1 cellular context compared by ENCODE assay signal in the genomic region with DNA sequence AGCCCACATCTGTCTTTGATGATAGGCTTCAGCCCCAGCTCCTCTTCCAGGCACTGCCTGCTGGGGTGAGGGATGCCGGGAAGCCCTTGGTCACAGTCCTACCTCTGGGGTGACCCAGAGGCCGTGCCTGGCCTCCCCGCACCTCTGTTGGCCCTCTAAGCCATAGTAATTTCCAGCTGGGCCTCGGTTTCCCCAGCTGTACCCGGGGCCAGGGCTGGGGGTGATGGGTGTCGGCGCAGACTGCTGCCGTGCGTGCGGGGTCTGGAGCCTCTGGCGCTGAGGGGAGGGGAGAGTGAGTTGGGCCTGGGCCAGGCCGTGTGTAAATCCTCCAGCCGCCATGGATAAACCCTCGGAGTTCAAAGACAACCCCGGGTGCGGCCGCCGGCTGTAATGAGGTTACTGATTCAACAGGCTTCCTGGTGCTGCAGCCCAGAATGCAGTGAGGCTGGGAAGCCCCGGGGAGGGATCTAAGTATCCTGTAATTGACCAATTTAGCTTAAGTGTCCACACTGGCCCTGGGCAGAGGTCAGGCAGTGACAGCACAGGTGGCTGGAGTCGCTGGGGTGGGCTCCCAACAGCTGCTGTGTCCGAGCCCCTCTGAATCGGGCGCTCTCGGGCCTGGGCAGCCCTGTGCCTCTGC.
TF ChIP-seq lines count a peak whose summit lies in the region.

No MANE protein-coding gene starts in this region.

TF ChIP-seq in HepG2, 621 proteins besides CTCF, POLR2A, EP300 and RAD21 (continued from another document and continues in another):
- TF ChIP-seq, protein P1, sequence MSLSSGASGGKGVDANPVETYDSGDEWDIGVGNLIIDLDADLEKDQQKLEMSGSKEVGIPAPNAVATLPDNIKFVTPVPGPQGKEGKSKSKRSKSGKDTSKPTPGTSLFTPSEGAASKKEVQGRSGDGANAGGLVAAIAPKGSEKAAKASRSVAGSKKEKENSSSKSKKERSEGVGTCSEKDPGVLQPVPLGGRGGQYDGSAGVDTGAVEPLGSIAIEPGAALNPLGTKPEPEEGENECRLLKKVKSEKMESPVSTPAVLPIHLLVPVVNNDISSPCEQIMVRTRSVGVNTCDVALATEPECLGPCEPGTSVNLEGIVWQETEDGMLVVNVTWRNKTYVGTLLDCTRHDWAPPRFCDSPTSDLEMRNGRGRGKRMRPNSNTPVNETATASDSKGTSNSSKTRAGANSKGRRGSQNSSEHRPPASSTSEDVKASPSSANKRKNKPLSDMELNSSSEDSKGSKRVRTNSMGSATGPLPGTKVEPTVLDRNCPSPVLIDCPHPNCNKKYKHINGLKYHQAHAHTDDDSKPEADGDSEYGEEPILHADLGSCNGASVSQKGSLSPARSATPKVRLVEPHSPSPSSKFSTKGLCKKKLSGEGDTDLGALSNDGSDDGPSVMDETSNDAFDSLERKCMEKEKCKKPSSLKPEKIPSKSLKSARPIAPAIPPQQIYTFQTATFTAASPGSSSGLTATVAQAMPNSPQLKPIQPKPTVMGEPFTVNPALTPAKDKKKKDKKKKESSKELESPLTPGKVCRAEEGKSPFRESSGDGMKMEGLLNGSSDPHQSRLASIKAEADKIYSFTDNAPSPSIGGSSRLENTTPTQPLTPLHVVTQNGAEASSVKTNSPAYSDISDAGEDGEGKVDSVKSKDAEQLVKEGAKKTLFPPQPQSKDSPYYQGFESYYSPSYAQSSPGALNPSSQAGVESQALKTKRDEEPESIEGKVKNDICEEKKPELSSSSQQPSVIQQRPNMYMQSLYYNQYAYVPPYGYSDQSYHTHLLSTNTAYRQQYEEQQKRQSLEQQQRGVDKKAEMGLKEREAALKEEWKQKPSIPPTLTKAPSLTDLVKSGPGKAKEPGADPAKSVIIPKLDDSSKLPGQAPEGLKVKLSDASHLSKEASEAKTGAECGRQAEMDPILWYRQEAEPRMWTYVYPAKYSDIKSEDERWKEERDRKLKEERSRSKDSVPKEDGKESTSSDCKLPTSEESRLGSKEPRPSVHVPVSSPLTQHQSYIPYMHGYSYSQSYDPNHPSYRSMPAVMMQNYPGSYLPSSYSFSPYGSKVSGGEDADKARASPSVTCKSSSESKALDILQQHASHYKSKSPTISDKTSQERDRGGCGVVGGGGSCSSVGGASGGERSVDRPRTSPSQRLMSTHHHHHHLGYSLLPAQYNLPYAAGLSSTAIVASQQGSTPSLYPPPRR (CRISPR knock-in tag; IDR thresholded peaks at IDR 0.05; ENCODE audit: borderline replicate concordance), result peak; percentile 70; the same call in 1 of the 2 replicates
- no peak for TF ChIP-seq MBD4 (IDR thresholded peaks at IDR 0.05; ENCODE audit: borderline replicate concordance, low read length)
- TF ChIP-seq, protein P2, sequence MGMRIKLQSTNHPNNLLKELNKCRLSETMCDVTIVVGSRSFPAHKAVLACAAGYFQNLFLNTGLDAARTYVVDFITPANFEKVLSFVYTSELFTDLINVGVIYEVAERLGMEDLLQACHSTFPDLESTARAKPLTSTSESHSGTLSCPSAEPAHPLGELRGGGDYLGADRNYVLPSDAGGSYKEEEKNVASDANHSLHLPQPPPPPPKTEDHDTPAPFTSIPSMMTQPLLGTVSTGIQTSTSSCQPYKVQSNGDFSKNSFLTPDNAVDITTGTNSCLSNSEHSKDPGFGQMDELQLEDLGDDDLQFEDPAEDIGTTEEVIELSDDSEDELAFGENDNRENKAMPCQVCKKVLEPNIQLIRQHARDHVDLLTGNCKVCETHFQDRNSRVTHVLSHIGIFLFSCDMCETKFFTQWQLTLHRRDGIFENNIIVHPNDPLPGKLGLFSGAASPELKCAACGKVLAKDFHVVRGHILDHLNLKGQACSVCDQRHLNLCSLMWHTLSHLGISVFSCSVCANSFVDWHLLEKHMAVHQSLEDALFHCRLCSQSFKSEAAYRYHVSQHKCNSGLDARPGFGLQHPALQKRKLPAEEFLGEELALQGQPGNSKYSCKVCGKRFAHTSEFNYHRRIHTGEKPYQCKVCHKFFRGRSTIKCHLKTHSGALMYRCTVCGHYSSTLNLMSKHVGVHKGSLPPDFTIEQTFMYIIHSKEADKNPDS (CRISPR knock-in tag; IDR thresholded peaks at IDR 0.05), result no peak
- no peak; the same call in 1 of the 2 replicates for TF ChIP-seq TGIF2 (CRISPR knock-in tag; IDR thresholded peaks at IDR 0.05)
- no peak for TF ChIP-seq ZNF510 (CRISPR knock-in tag; IDR thresholded peaks at IDR 0.05; ENCODE audit: low read depth)
- TF ChIP-seq JARID2 (CRISPR knock-in tag; IDR thresholded peaks at IDR 0.05; ENCODE audit: insufficient replicate concordance), result no peak
- peak; percentile 30; the same call in 1 of the 2 replicates for TF ChIP-seq ATF2 (CRISPR knock-in tag; IDR thresholded peaks at IDR 0.05)
- no peak for TF ChIP-seq SOX13 (IDR thresholded peaks at IDR 0.05)
- peak in 1 of 2 experiments; percentile 51; a peak in 1 of 4 replicates for TF ChIP-seq SOX13 (CRISPR knock-in tag; conservative IDR thresholded peaks at IDR 0.05 in 1 of 2, IDR thresholded peaks at IDR 0.05 in 1 of 2)
- no peak for TF ChIP-seq NFIC (IDR thresholded peaks at IDR 0.05; ENCODE audit: low read length)
- TF ChIP-seq JUNB (CRISPR knock-in tag; IDR thresholded peaks at IDR 0.05; ENCODE audit: borderline replicate concordance), result no peak
- peak; percentile 83 for TF ChIP-seq ZSCAN25 (CRISPR knock-in tag; IDR thresholded peaks at IDR 0.05)
- TF ChIP-seq ZNF543 (CRISPR knock-in tag; IDR thresholded peaks at IDR 0.05), result no peak
- no peak for TF ChIP-seq ZFY (CRISPR knock-in tag; IDR thresholded peaks at IDR 0.05)
- peak; percentile 43; the same call in 1 of the 2 replicates for TF ChIP-seq ZNF580 (CRISPR knock-in tag; IDR thresholded peaks at IDR 0.05; ENCODE audit: borderline replicate concordance, low read depth)
- TF ChIP-seq ZSCAN9 (CRISPR knock-in tag; IDR thresholded peaks at IDR 0.05; ENCODE audit: borderline replicate concordance), result peak; percentile 17; the same call in 1 of the 2 replicates
- TF ChIP-seq, protein P3, sequence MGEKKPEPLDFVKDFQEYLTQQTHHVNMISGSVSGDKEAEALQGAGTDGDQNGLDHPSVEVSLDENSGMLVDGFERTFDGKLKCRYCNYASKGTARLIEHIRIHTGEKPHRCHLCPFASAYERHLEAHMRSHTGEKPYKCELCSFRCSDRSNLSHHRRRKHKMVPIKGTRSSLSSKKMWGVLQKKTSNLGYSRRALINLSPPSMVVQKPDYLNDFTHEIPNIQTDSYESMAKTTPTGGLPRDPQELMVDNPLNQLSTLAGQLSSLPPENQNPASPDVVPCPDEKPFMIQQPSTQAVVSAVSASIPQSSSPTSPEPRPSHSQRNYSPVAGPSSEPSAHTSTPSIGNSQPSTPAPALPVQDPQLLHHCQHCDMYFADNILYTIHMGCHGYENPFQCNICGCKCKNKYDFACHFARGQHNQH (CRISPR knock-in tag; IDR thresholded peaks at IDR 0.05), result peak; percentile 73
- TF ChIP-seq ZNF230 (CRISPR knock-in tag; IDR thresholded peaks at IDR 0.05), result no peak
- TF ChIP-seq, protein P4, sequence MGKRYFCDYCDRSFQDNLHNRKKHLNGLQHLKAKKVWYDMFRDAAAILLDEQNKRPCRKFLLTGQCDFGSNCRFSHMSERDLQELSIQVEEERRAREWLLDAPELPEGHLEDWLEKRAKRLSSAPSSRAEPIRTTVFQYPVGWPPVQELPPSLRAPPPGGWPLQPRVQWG (CRISPR knock-in tag; IDR thresholded peaks at IDR 0.05; ENCODE audit: borderline replicate concordance, low read depth), result no peak
- TF ChIP-seq MED13 (CRISPR knock-in tag; IDR thresholded peaks at IDR 0.05), result no peak
- TF ChIP-seq SIN3B (IDR thresholded peaks at IDR 0.05; ENCODE audit: low read length), result no peak
- TF ChIP-seq, protein P5, sequence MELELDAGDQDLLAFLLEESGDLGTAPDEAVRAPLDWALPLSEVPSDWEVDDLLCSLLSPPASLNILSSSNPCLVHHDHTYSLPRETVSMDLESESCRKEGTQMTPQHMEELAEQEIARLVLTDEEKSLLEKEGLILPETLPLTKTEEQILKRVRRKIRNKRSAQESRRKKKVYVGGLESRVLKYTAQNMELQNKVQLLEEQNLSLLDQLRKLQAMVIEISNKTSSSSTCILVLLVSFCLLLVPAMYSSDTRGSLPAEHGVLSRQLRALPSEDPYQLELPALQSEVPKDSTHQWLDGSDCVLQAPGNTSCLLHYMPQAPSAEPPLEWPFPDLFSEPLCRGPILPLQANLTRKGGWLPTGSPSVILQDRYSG (CRISPR knock-in tag; IDR thresholded peaks at IDR 0.05), result no peak
- TF ChIP-seq ZNF407 (CRISPR knock-in tag; IDR thresholded peaks at IDR 0.05; ENCODE audit: not compliant biosample characterization), result no peak
- TF ChIP-seq ZNF414 (CRISPR knock-in tag; IDR thresholded peaks at IDR 0.05), result no peak
- no peak for TF ChIP-seq FOXK2 (IDR thresholded peaks at IDR 0.05)
- TF ChIP-seq GFI1 (CRISPR knock-in tag; IDR thresholded peaks at IDR 0.05; ENCODE audit: borderline replicate concordance), result no peak
- TF ChIP-seq, protein P6, sequence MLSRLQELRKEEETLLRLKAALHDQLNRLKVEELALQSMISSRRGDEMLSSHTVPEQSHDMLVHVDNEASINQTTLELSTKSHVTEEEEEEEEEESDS (CRISPR knock-in tag; IDR thresholded peaks at IDR 0.05; ENCODE audit: borderline replicate concordance), result no peak
- no peak for TF ChIP-seq RORA (CRISPR knock-in tag; IDR thresholded peaks at IDR 0.05)
- TF ChIP-seq SAFB2 (CRISPR knock-in tag; IDR thresholded peaks at IDR 0.05; ENCODE audit: borderline replicate concordance, low read depth), result no peak
- no peak for TF ChIP-seq REL (CRISPR knock-in tag; conservative IDR thresholded peaks at IDR 0.05)
- TF ChIP-seq KDM5B (CRISPR knock-in tag; IDR thresholded peaks at IDR 0.05; ENCODE audit: borderline replicate concordance), result peak; percentile 13; the same call in 1 of the 2 replicates
- TF ChIP-seq ZNF431 (CRISPR knock-in tag; IDR thresholded peaks at IDR 0.05; ENCODE audit: borderline replicate concordance, low read depth), result no peak
- TF ChIP-seq SOX6 (IDR thresholded peaks at IDR 0.05), result no peak
- TF ChIP-seq SOX6 (CRISPR knock-in tag; IDR thresholded peaks at IDR 0.05), result peak; percentile 58
- peak; percentile 59; the same call in 1 of the 2 replicates for TF ChIP-seq SALL1 (CRISPR knock-in tag; IDR thresholded peaks at IDR 0.05)
- peak in 1 of 2 experiments; percentile 38; a peak in 1 of 4 replicates for TF ChIP-seq KLF16 (CRISPR knock-in tag; IDR thresholded peaks at IDR 0.05)
- TF ChIP-seq HOXA9 (CRISPR knock-in tag; IDR thresholded peaks at IDR 0.05; ENCODE audit: borderline replicate concordance), result no peak
